In the genomic region with DNA sequence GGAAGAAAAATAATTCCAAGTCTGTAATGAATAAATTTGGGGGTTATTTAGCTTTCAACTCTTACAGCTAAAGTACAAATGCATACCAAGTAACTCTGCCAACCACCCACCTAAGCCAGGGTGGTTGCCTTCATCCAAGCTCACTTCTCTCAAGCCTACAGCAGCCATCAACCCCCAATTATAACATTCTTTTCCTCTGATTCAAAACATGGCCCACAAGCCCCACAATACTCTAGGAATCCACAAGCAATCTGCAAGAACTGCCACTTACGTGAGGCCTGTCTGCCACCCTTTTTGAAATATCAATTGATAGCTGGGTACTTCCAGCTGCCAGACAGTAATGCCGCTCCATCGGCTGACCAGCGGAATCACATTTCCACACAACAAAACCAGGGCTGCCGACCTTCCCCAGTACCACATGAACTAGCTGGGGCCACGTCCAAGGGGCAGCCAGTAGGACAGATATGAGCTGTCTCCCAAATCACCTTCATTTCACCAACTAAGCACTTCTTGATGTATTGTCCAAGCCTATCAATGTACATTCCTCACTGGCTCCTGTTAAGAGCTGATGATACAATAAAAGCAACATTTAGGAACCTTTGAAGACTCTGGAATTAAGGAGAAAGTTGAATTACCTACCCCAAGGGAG, we compare ENCODE assay signal across 10 cellular contexts. TPM values are rescaled to one million over a fixed set of nuclear protein-coding genes. Genes with fewer than 3 reads are reported as not detected.
A peak's percentile ranks its signal among the peaks of the same experiment; 100 is the strongest.
DNase-seq lines count a peak whose midpoint lies in the region; ATAC-seq, FAIRE-seq and TF ChIP-seq lines count a peak whose summit lies in the region.
"Had no signal": no experiment of that assay in that cellular context is flagged by ENCODE, and none has a peak within 500 bp of the region (broad histone marks: within the 10 kb centered on the region; RNA-seq: fewer than 3 reads in every experiment).

No MANE protein-coding gene starts in this region.

- peak overlapping the region in 1 of 2 donors; percentile 1 for H3K4me3 ChIP-seq in CD4-positive, alpha-beta memory T cell (ENCODE audit: low read length in 2 of 2)
- peak overlapping the region; percentile 95; the same call in 1 of the 2 replicates for H3K4me3 ChIP-seq in Karpas-422 (ENCODE audit: low read length)
- peak overlapping the region; percentile 94; the same call in 1 of the 2 replicates for H3K4me3 ChIP-seq in K562
- H3K4me3 ChIP-seq in naive thymus-derived CD4-positive, alpha-beta T cell (ENCODE audit: low read length) = peak overlapping the region; percentile 71
- H3K4me3 ChIP-seq: psoas muscle had no signal

- intact Hi-C loops in CD4-positive, alpha-beta memory T cell (cut with micrococcal nuclease) = loop anchor here (5.0 kb wide), 1 partner anchor 353 kb away; the partner anchor contains the start of gene SRP9
- intact Hi-C loops in K562 (cut with micrococcal nuclease) = no loop called here
- intact Hi-C loops in naive thymus-derived CD4-positive, alpha-beta T cell (cut with micrococcal nuclease) = loop anchor here (5.0 to 10.0 kb wide), 10 partner anchors 107 to 1580 kb away; partner anchors contain the start of genes ACBD3 (in 1 of the 2), DEGS1 (in 1 of the 2), TMEM63A (in 1 of the 2) and TP53BP2 (in 1 of the 2)

- H3K4me2 ChIP-seq in Karpas-422 (ENCODE audit: low read depth, low read length, poor library complexity, severe bottlenecking) (peak overlapping the region; percentile 87), K562 (ENCODE audit: insufficient read depth, low read length) (peak overlapping the region; percentile 97)

- H3K36me3 Mint-ChIP-seq in CD4-positive, alpha-beta memory T cell = peaks cover 11 to 45% of the 10 kb centered on the region in 2 donors
- peaks cover 3 to 21% (median 12%) of the 10 kb centered on the region in 5 donors for H3K36me3 Mint-ChIP-seq in naive thymus-derived CD4-positive, alpha-beta T cell

- peak; percentile 44 for FAIRE-seq in K562 (lab: Jason Lieb, UNC)
- FAIRE-seq: GM12892 had no signal

- POLR2A ChIA-PET in CD4-positive, alpha-beta memory T cell (lab: Charles Lee; ENCODE audit: partially characterized antibody) = interaction anchor here (0.9 to 9.1 kb wide), 6 partner anchors 8 to 638 kb away, joined by 4 to 319 read pairs (median 26); partner anchors contain the start of genes H3-3A, SRP9 and TMEM63A
- POLR2A ChIA-PET in K562 (lab: Yijun Ruan, JAX) = interaction anchor here (1.1 to 2.6 kb wide), 5 partner anchors 8 to 84 kb away, joined by 3 to 17 read pairs (median 4); no protein-coding TSS in a partner anchor
- POLR2A ChIA-PET in naive thymus-derived CD4-positive, alpha-beta T cell (lab: Charles Lee) = interaction anchor here (1.2 to 11.0 kb wide), 5 partner anchors 8 to 575 kb away, joined by 3 to 236 read pairs (median 11); partner anchors contain the start of genes PYCR2 and SDE2

- peaks cover 73% of the 10 kb centered on the region for H3K79me2 ChIP-seq in Karpas-422 (ENCODE audit: low read length)
- peaks cover 82% of the 10 kb centered on the region for H3K79me2 ChIP-seq in K562 (ENCODE audit: control insufficient read depth, insufficient read depth, low read length)

- peak overlapping the region; percentile 92 for H3K9ac ChIP-seq in Karpas-422 (ENCODE audit: low read length)
- peak overlapping the region; percentile 84 to 86; a peak in 3 of 4 replicates for H3K9ac ChIP-seq in K562 (ENCODE audit: insufficient read depth in 1 of 2, low read depth in 2 of 2, low read length in 2 of 2)

- H3K4me3 Mint-ChIP-seq in CD4-positive, alpha-beta memory T cell = peak overlapping the region in 6 of 8 donors; percentile 8 to 96 (median 92)
- H3K4me3 Mint-ChIP-seq in naive thymus-derived CD4-positive, alpha-beta T cell = peak overlapping the region; percentile 57 to 99 (median 94)

- CTCF ChIA-PET in CD4-positive, alpha-beta memory T cell (lab: Charles Lee; ENCODE audit: partially characterized antibody) = interaction anchor here (0.7 to 8.0 kb wide), 5 partner anchors 10 to 50 kb away, joined by 3 to 87 read pairs (median 3); no protein-coding TSS in a partner anchor
- CTCF ChIA-PET in K562 (lab: Yijun Ruan, JAX; ENCODE audit: low intra/inter-chr PET ratio) = no interaction called here
- CTCF ChIA-PET in naive thymus-derived CD4-positive, alpha-beta T cell (lab: Charles Lee) = interaction anchor here (0.6 to 2.2 kb wide), 5 partner anchors 17 to 557 kb away, joined by 3 to 13 read pairs (median 3); no protein-coding TSS in a partner anchor

- WGBS in K562 (ENCODE audit: insufficient coverage, low coverage, missing lambda C conversion rate) = 40% methylated on average over 6 of the region's 6 CpGs

- H3K9me3 ChIP-seq in CD4-positive, alpha-beta memory T cell (ENCODE audit: control insufficient read depth in 1 of 2, low read length in 2 of 2) = no peaks in the 10 kb centered on the region
- H3K9me3 ChIP-seq in Karpas-422 (ENCODE audit: low read length) = no peaks in the 10 kb centered on the region
- no peaks in the 10 kb centered on the region for H3K9me3 ChIP-seq in K562 (replicated peaks; ENCODE audit: control insufficient read depth, insufficient read depth, low read depth, low read length)
- no peaks in the 10 kb centered on the region for H3K9me3 ChIP-seq in naive thymus-derived CD4-positive, alpha-beta T cell (ENCODE audit: control insufficient read depth in 2 of 3, low read length in 3 of 3)
- H3K9me3 ChIP-seq: psoas muscle had no signal

- H3K9me3 Mint-ChIP-seq in CD4-positive, alpha-beta memory T cell = peaks cover 0 to 2% (median 0%) of the 10 kb centered on the region in 8 donors
- no peaks in the 10 kb centered on the region for H3K9me3 Mint-ChIP-seq in naive thymus-derived CD4-positive, alpha-beta T cell

- no TSS peak for BruUV-seq in K562 (replicated peaks; lab: Mats Ljungman, UMichigan)

- in situ Hi-C loops in K562 (cut with MboI) = no loop called here

- H3K27me3 ChIP-seq in CD4-positive, alpha-beta memory T cell (ENCODE audit: insufficient read depth, low read length) = no peaks in the 10 kb centered on the region
- H3K27me3 ChIP-seq in Karpas-422 (ENCODE audit: low read length) = no peaks in the 10 kb centered on the region
- no peaks in the 10 kb centered on the region for H3K27me3 ChIP-seq in K562 (ENCODE audit: control insufficient read depth in 2 of 2, insufficient read depth in 2 of 2, low read length in 2 of 2)
- H3K27me3 ChIP-seq in naive thymus-derived CD4-positive, alpha-beta T cell (ENCODE audit: control insufficient read depth in 2 of 2, insufficient read depth in 2 of 2, low read length in 2 of 2) = no peaks in the 10 kb centered on the region

- H3K36me3 ChIP-seq in CD4-positive, alpha-beta memory T cell (ENCODE audit: insufficient read depth, low read length) = peaks cover 9% of the 10 kb centered on the region
- H3K36me3 ChIP-seq in Karpas-422 (ENCODE audit: insufficient read depth, low read length) (peaks cover 16% of the 10 kb centered on the region; the same call in 1 of the 2 replicates), K562 (ENCODE audit: control insufficient read depth, insufficient read depth, low read length) (peaks cover 60% of the 10 kb centered on the region)
- peaks cover 0 to 10% (median 9%) of the 10 kb centered on the region in 3 experiments for H3K36me3 ChIP-seq in naive thymus-derived CD4-positive, alpha-beta T cell (ENCODE audit: control insufficient read depth in 2 of 3, insufficient read depth in 3 of 3, low read length in 3 of 3)

- H3K4me1 Mint-ChIP-seq in CD4-positive, alpha-beta memory T cell = peaks cover 51 to 67% (median 60%) of the 10 kb centered on the region in 4 donors
- peaks cover 56 to 75% (median 70%) of the 10 kb centered on the region in 7 donors for H3K4me1 Mint-ChIP-seq in naive thymus-derived CD4-positive, alpha-beta T cell

- no peak for TF ChIP-seq RAD21 in K562 (CRISPR knock-in tag; conservative IDR thresholded peaks at IDR 0.05 in 1 of 2, IDR thresholded peaks at IDR 0.05 in 1 of 2)

- no peaks in the 10 kb centered on the region for H3K9me2 ChIP-seq in Karpas-422 (replicated peaks; ENCODE audit: insufficient read depth, low read length)

- H3K4me1 ChIP-seq in CD4-positive, alpha-beta memory T cell (ENCODE audit: insufficient read depth, low read length) = peaks cover 56% of the 10 kb centered on the region
- H3K4me1 ChIP-seq in Karpas-422 (ENCODE audit: low read length) (peaks cover 41% of the 10 kb centered on the region), K562 (replicated peaks in 1 of 2; ENCODE audit: control insufficient read depth in 2 of 2, insufficient read depth in 2 of 2, low read length in 2 of 2) (peaks cover 24 to 33% of the 10 kb centered on the region in 2 experiments)
- peaks cover 31 to 36% of the 10 kb centered on the region in 2 donors for H3K4me1 ChIP-seq in naive thymus-derived CD4-positive, alpha-beta T cell (ENCODE audit: control insufficient read depth in 2 of 2, insufficient read depth in 2 of 2, low read length in 2 of 2)

- H3K27me3 Mint-ChIP-seq in CD4-positive, alpha-beta memory T cell = no peaks in the 10 kb centered on the region
- H3K27me3 Mint-ChIP-seq in naive thymus-derived CD4-positive, alpha-beta T cell = no peaks in the 10 kb centered on the region

- H3K9me1 ChIP-seq in K562 (ENCODE audit: control insufficient read depth, insufficient read depth, low read length) = peaks cover 10% of the 10 kb centered on the region

- peak overlapping the region in 6 of 7 donors; percentile 27 to 86 (median 64) for H3K27ac Mint-ChIP-seq in CD4-positive, alpha-beta memory T cell
- H3K27ac Mint-ChIP-seq in naive thymus-derived CD4-positive, alpha-beta T cell = peak overlapping the region in 4 of 9 donors; percentile 46 to 94 (median 70)

- no peak for DNase-seq in CD4-positive, alpha-beta memory T cell
- DNase-seq in Karpas-422 (no peak), K562 (ENCODE audit: extremely low read depth in 1 of 4, low spot score in 3 of 4) (no peak), NCI-H510A treated with DMSO at 0.1 percent for 48 hours (lab: John Stamatoyannopoulos, UW) (no peak)
- no peak for DNase-seq in naive thymus-derived CD4-positive, alpha-beta T cell
- DNase-seq: psoas muscle had no signal

- no peak for TF ChIP-seq EP300 in K562 (IDR thresholded peaks at IDR 0.05; ENCODE audit: low read length)

- no peak for TF ChIP-seq POLR2A in K562 (conservative IDR thresholded peaks at IDR 0.05)

- no peak for ATAC-seq in K562
- ATAC-seq in naive thymus-derived CD4-positive, alpha-beta T cell = no peak
- no peak for ATAC-seq in HG03159 (IDR thresholded peaks at IDR 0.05; ENCODE audit: unreplicated experiment)
- no peak for ATAC-seq in GM18861 (IDR thresholded peaks at IDR 0.05; ENCODE audit: unreplicated experiment)
- no peak for ATAC-seq in esophagus mucosa
- ATAC-seq: psoas muscle had no signal

- H4K20me1 ChIP-seq in Karpas-422 (ENCODE audit: insufficient read depth, low read depth, low read length) (peaks cover 13% of the 10 kb centered on the region; the same call in 1 of the 2 replicates), K562 (replicated peaks; ENCODE audit: control insufficient read depth, insufficient read depth, low read length) (peaks cover 36% of the 10 kb centered on the region)

- H3K27ac ChIP-seq in CD4-positive, alpha-beta memory T cell (ENCODE audit: low read depth, low read length) = no peak overlapping the region
- H3K27ac ChIP-seq in Karpas-422 (ENCODE audit: low read length) (peak overlapping the region; percentile 49), K562 (ENCODE audit: extremely low read depth, low read depth, low read length) (peak overlapping the region; percentile 87; the same call in 2 of the 3 replicates)
- H3K27ac ChIP-seq in naive thymus-derived CD4-positive, alpha-beta T cell (ENCODE audit: low read depth, low read length) = peak overlapping the region; percentile 23
- H3K27ac ChIP-seq: psoas muscle had no signal

- H2AFZ ChIP-seq in Karpas-422 (ENCODE audit: low read length) (no peak overlapping the region), K562 (ENCODE audit: low read depth, low read length) (no peak overlapping the region)

- no peak for TF ChIP-seq CTCF in K562 (IDR thresholded peaks at IDR 0.05 in 2 of 3, conservative IDR thresholded peaks at IDR 0.05 in 1 of 3; ENCODE audit: insufficient read depth in 2 of 3, low read depth in 1 of 3, low read length in 3 of 3)

RNA-seq across cellular contexts. Expression of gene LBR, which starts 3.2 kb away (rescaled TPM):
- 100 to 1,000 TPM; 138 to 150 TPM for total RNA-seq in CD4-positive, alpha-beta memory T cell
- 100 to 1,000 TPM; 106 to 121 TPM for polyA plus RNA-seq in CD4-positive, alpha-beta memory T cell
- 66.0 and 157 TPM in 2 replicates for total RNA-seq in Karpas-422 (2014; rRNA removed; shearing (Covaris generic); ENCODE audit: low replicate concordance)
- 218 and 419 TPM in 2 replicates for total RNA-seq in K562 (2011; cell fraction: chromatin; rRNA removed; ENCODE audit: low replicate concordance)
- 192 and 198 TPM in 2 replicates for total RNA-seq in K562 (2011; cell fraction: nucleolus; rRNA removed)
- 268 and 304 TPM in 2 replicates for total RNA-seq in K562 (2011; cell fraction: nucleoplasm; rRNA removed)
- total RNA-seq in K562 (2014; rRNA removed) (102 and 116 TPM in 2 replicates), K562 (2014; rRNA removed; fragmentation: Illumina TruSeq; extraction: Trizol) (205 and 234 TPM in 2 replicates), K562 (2015; rRNA removed; fragmentation: Illumina TruSeq; extraction: Trizol) (177 and 192 TPM in 2 replicates), K562 (2021) (229 and 235 TPM in 2 replicates), esophagus mucosa (52.6 TPM)
- polyA plus RNA-seq in K562 (2011; rRNA removed) (170 and 197 TPM in 2 replicates), K562 (2014; fragmentation: Illumina TruSeq; extraction: Trizol) (160 and 197 TPM in 2 replicates), K562 (2014; fragmentation: Nextera tagmentation; extraction: Ambion mirVana) (100 to 1,000 TPM; 203 to 217 TPM), K562 (2014; rRNA removed) (144 and 147 TPM in 2 replicates)
- polyA plus RNA-seq in K562 (2011; cell fraction: cytosol; rRNA removed) = 90.3 and 164 TPM in 2 replicates
- 137 and 143 TPM in 2 replicates for polyA plus RNA-seq in K562 (2011; cell fraction: nucleus; rRNA removed)
- 106 and 154 TPM in 2 replicates for polyA plus RNA-seq in K562 (2012)
- 186 and 194 TPM in 2 replicates for polyA minus RNA-seq in K562 (2011; rRNA and poly(A)+ RNA removed)
- 95.8 and 96.2 TPM in 2 replicates for polyA minus RNA-seq in K562 (2011; cell fraction: cytosol; rRNA and poly(A)+ RNA removed)
- polyA minus RNA-seq in K562 (2011; cell fraction: nucleus; rRNA and poly(A)+ RNA removed) = 102 and 157 TPM in 2 replicates
- 100 to 1,000 TPM; 104 to 220 (median 132) TPM for total RNA-seq in naive thymus-derived CD4-positive, alpha-beta T cell
- 100 to 1,000 TPM; 115 to 117 TPM for polyA plus RNA-seq in naive thymus-derived CD4-positive, alpha-beta T cell
